32 cellular contexts compared by ENCODE assay signal in the genomic region with DNA sequence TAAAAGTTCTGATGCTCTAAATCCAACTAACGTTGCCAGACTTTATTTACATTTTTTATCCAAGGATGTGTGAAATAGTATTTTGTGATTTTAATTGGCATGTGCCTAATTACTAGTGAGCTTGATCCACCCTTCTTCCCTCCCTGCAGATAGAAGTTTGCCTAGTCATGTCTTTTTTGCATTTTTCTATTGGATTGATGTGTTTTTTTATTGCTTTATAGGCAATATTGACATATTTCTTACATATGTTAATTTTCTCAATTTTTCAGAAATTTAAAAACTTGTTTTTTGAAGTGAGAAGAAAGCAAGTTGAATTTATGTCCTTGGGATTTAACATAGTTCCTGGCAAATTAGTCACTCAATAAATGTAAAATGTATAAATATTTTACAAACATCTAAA.
"Had no signal": no experiment of that assay in that cellular context is flagged by ENCODE, and none has a peak within 500 bp of the region (broad histone marks: within the 10 kb centered on the region; RNA-seq: fewer than 3 reads in every experiment).

No MANE protein-coding gene starts in this region.

- DNase-seq: activated CD4-positive, alpha-beta memory T cell treated with anti-CD3 and anti-CD28 coated beads for 36 hours; activated CD4-positive, alpha-beta T cell treated with anti-CD3 and anti-CD28 coated beads for 36 hours; activated CD4-positive, alpha-beta T cell treated with anti-CD3 and anti-CD28 coated beads, Interleukin-2, amount 10 ng/mL, durations not matched to agents 24 days and 14 days; activated CD4-positive, CD25-positive, alpha-beta regulatory T cell; activated CD4-positive, CD25-positive, alpha-beta regulatory T cell treated with anti-CD3 and anti-CD28 coated beads, Interleukin-2, amount 50 U/mL, for 72 hours; activated CD8-positive, alpha-beta memory T cell treated with anti-CD3 and anti-CD28 coated beads, Interleukin-2, amount 10 ng/mL, durations not matched to agents 7 days and 5 days; activated CD8-positive, alpha-beta memory T cell treated with anti-CD3 and anti-CD28 coated beads, Interleukin-2, amount 50 U/mL, for 4 hours; activated CD8-positive, alpha-beta T cell treated with anti-CD3 and anti-CD28 coated beads, Interleukin-2, amount 10 ng/mL, durations not matched to agents 7 days and 5 days; activated effector memory CD4-positive, alpha-beta T cell treated with Interleukin-2 at 50 U/mL for 16 hours; activated gamma-delta T cell treated with Interleukin-2 at 50 U/mL for 16 hours; activated naive CD4-positive, alpha-beta T cell treated with anti-CD3 and anti-CD28 coated beads, Interleukin-2, amount 50 U/mL, for 16 hours; activated naive CD4-positive, alpha-beta T cell treated with Interleukin-2 at 50 U/mL for 16 hours; activated T-cell treated with anti-CD3 and anti-CD28 coated beads, Interleukin-2, amount 50 U/mL, for 1 hour; activated T-cell treated with anti-CD3 and anti-CD28 coated beads, Interleukin-2, amount 50 U/mL, for 48 hours; central memory CD4-positive, alpha-beta T cell; cerebellar nuclear complex; colonic mucosa; effector CD8-positive, alpha-beta T cell; foreskin fibroblast; head of caudate nucleus; T-cell; T1000 had no signal

- ATAC-seq: activated CD4-positive, alpha-beta T cell treated with anti-CD3 and anti-CD28 coated beads for 36 hours; activated CD8-positive, alpha-beta memory T cell treated with anti-CD3 and anti-CD28 coated beads, Interleukin-2, amount 10 ng/mL, durations not matched to agents 7 days and 5 days; activated CD8-positive, alpha-beta T cell treated with anti-CD3 and anti-CD28 coated beads, Interleukin-2, amount 10 ng/mL, durations not matched to agents 7 days and 5 days; esophagus mucosa; T-cell had no signal

- H3K9me3 Mint-ChIP-seq: activated CD4-positive, alpha-beta memory T cell treated with anti-CD3 and anti-CD28 coated beads for 36 hours; activated CD4-positive, alpha-beta T cell treated with anti-CD3 and anti-CD28 coated beads, Interleukin-2, amount 10 ng/mL, durations not matched to agents 24 days and 14 days; activated T-helper 1 cell treated with anti-CD3 and anti-CD28 coated beads, Interleukin-12 subunit alpha, Interleukin-12 subunit beta, Interleukin-2, Interleukin-4 antibody, amounts not matched to agents 30 ng/mL and 10 ng/mL and 1 ng/mL, durations not matched to agents 14 hours and 24 hours and 36 hours; brain; T-cell; T-helper 1 cell treated with Interleukin-12 subunit alpha and Interleukin-12 subunit beta and Interleukin-4 antibody, amounts not matched to agents 30 μg/mL and 1 μg/mL, for 36 hours; T-helper 2 cell treated with Interferon-gamma antibody and Interleukin-4, amounts not matched to agents 5 μg/mL and 100 μg/mL, for 36 hours had no signal

- H3K4me3 Mint-ChIP-seq: activated CD4-positive, alpha-beta memory T cell treated with anti-CD3 and anti-CD28 coated beads for 36 hours; activated CD4-positive, alpha-beta T cell treated with anti-CD3 and anti-CD28 coated beads for 36 hours; activated CD4-positive, alpha-beta T cell treated with anti-CD3 and anti-CD28 coated beads, Interleukin-2, amount 10 ng/mL, durations not matched to agents 24 days and 14 days; activated CD8-positive, alpha-beta memory T cell treated with anti-CD3 and anti-CD28 coated beads, Interleukin-2, amount 10 ng/mL, durations not matched to agents 7 days and 5 days; activated CD8-positive, alpha-beta T cell treated with anti-CD3 and anti-CD28 coated beads, Interleukin-2, amount 10 ng/mL, durations not matched to agents 7 days and 5 days; activated naive CD8-positive, alpha-beta T cell; activated T-helper 1 cell treated with anti-CD3 and anti-CD28 coated beads, Interleukin-12 subunit alpha, Interleukin-12 subunit beta, Interleukin-2, Interleukin-4 antibody, amounts not matched to agents 30 ng/mL and 10 ng/mL and 1 ng/mL, durations not matched to agents 14 hours and 24 hours and 36 hours; brain; T-helper 1 cell treated with Interleukin-12 subunit alpha and Interleukin-12 subunit beta and Interleukin-4 antibody, amounts not matched to agents 30 μg/mL and 1 μg/mL, for 36 hours; T-helper 2 cell treated with Interferon-gamma antibody and Interleukin-4, amounts not matched to agents 5 μg/mL and 100 μg/mL, for 36 hours had no signal

- H3K9me3 ChIP-seq: ascending aorta, breast epithelium, colonic mucosa had no signal

- H3K36me3 ChIP-seq: ascending aorta, breast epithelium, cardiac muscle cell, colonic mucosa had no signal

- H3K27me3 ChIP-seq: ascending aorta, breast epithelium, cardiac muscle cell, colonic mucosa had no signal

- H3K27me3 Mint-ChIP-seq: activated CD4-positive, alpha-beta memory T cell treated with anti-CD3 and anti-CD28 coated beads for 36 hours; activated CD4-positive, alpha-beta T cell treated with anti-CD3 and anti-CD28 coated beads for 36 hours; activated CD4-positive, alpha-beta T cell treated with anti-CD3 and anti-CD28 coated beads, Interleukin-2, amount 10 ng/mL, durations not matched to agents 24 days and 14 days; activated CD8-positive, alpha-beta memory T cell treated with anti-CD3 and anti-CD28 coated beads, Interleukin-2, amount 10 ng/mL, durations not matched to agents 7 days and 5 days; activated naive CD8-positive, alpha-beta T cell; brain; T-cell had no signal

- FAIRE-seq: frontal cortex had no signal

- H3K4me3 ChIP-seq: ascending aorta, breast epithelium, cardiac muscle cell, colonic mucosa had no signal

- H3K27ac Mint-ChIP-seq: activated CD4-positive, alpha-beta memory T cell treated with anti-CD3 and anti-CD28 coated beads for 36 hours; activated CD4-positive, alpha-beta T cell treated with anti-CD3 and anti-CD28 coated beads for 36 hours; activated CD4-positive, alpha-beta T cell treated with anti-CD3 and anti-CD28 coated beads, Interleukin-2, amount 10 ng/mL, durations not matched to agents 24 days and 14 days; activated CD8-positive, alpha-beta memory T cell treated with anti-CD3 and anti-CD28 coated beads, Interleukin-2, amount 10 ng/mL, durations not matched to agents 7 days and 5 days; activated CD8-positive, alpha-beta T cell treated with anti-CD3 and anti-CD28 coated beads, Interleukin-2, amount 10 ng/mL, durations not matched to agents 7 days and 5 days; activated naive CD8-positive, alpha-beta T cell; activated T-helper 1 cell treated with anti-CD3 and anti-CD28 coated beads, Interleukin-12 subunit alpha, Interleukin-12 subunit beta, Interleukin-2, Interleukin-4 antibody, amounts not matched to agents 30 ng/mL and 10 ng/mL and 1 ng/mL, durations not matched to agents 14 hours and 24 hours and 36 hours; brain; T-cell; T-helper 1 cell treated with Interleukin-12 subunit alpha and Interleukin-12 subunit beta and Interleukin-4 antibody, amounts not matched to agents 30 μg/mL and 1 μg/mL, for 36 hours; T-helper 2 cell treated with Interferon-gamma antibody and Interleukin-4, amounts not matched to agents 5 μg/mL and 100 μg/mL, for 36 hours had no signal
